In genomic region chr12:123502163-123502562, GRCh38 we compare ENCODE assay signal across 20 cellular contexts. TPM values are rescaled to one million over a fixed set of nuclear protein-coding genes. Genes with fewer than 3 reads are reported as not detected.
A peak's percentile ranks its signal among the peaks of the same experiment; 100 is the strongest.
DNase-seq lines count a peak whose midpoint lies in the region; ATAC-seq and TF ChIP-seq lines count a peak whose summit lies in the region.
"Had no signal": no experiment of that assay in that cellular context is flagged by ENCODE, and none has a peak within 500 bp of the region (broad histone marks: within the 10 kb centered on the region; RNA-seq: fewer than 3 reads in every experiment).

No MANE protein-coding gene starts in this region.

- peak overlapping the region; percentile 96 for H3K27ac ChIP-seq in cingulate gyrus (ENCODE audit: low read depth, low read length)
- H3K27ac ChIP-seq in prostate gland, result no peak overlapping the region

- peak in 9 of 14 donors; percentile 7 to 51 (median 15) for DNase-seq in C1 segment of cervical spinal cord (lab: John Stamatoyannopoulos, UW)
- DNase-seq in inferior parietal cortex (ENCODE audit: extremely low spot score), result peak; percentile 60
- DNase-seq in pons (ENCODE audit: low spot score), result peak; percentile 78
- no peak for DNase-seq in prostate gland (ENCODE audit: low spot score)
- DNase-seq in LoVo (ENCODE audit: low spot score), result no peak
- DNase-seq in UCSD-AML1 (lab: John Stamatoyannopoulos, UW; ENCODE audit: unreplicated experiment), result no peak
- DNase-seq: 8988T; CD4-positive, CD25-positive, alpha-beta regulatory T cell; COR-L47; DMS 273 treated with DMSO at 0.1 percent for 48 hours; DND-41; HFFc6; MV-4-11; NCI-H1930; NCI-H226; NCI-H524; NCI-H82 had no signal

- no peaks in the 10 kb centered on the region for H3K27me3 ChIP-seq in prostate gland (replicated peaks; ENCODE audit: insufficient read depth)

- no peak for TF ChIP-seq POLR2A in prostate gland (IDR thresholded peaks at IDR 0.05)

- WGBS in prostate gland, result 90% methylated on average over 11 of the region's 11 CpGs

- no peak for ATAC-seq in GM21723 (IDR thresholded peaks at IDR 0.05; ENCODE audit: unreplicated experiment)
- ATAC-seq: K562 had no signal

- H3K9me3 ChIP-seq in prostate gland, result no peaks in the 10 kb centered on the region

- TF ChIP-seq CTCF in prostate gland (IDR thresholded peaks at IDR 0.05), result no peak

- intact Hi-C loops in prostate gland (cut with DNase I), result no loop called here

- H3K4me3 ChIP-seq in prostate gland, result no peak overlapping the region
- H3K4me3 ChIP-seq: K562 had no signal

- no peaks in the 10 kb centered on the region for H3K36me3 ChIP-seq in prostate gland

- no peaks in the 10 kb centered on the region for H3K4me1 ChIP-seq in prostate gland (replicated peaks)

RNA-seq across cellular contexts. Expression of gene RILPL1, which starts 31.4 kb away (rescaled TPM):
- 10 to 100 TPM in 1 of 2 donors, 1 to 10 TPM in 1; 8.6 to 25.7 TPM for total RNA-seq in prostate gland

RNA-seq across cellular contexts. Expression of gene SNRNP35, which starts 44.2 kb away (rescaled TPM):
- 10 to 100 TPM; 16.6 to 22.6 TPM for total RNA-seq in prostate gland

Comparison
In these comparisons a context has a peak if more than half of its experiments do, and no peak if none do; other contexts are left out.
1. DNase-seq: peak in C1 segment of cervical spinal cord (9 of 14), inferior parietal cortex (single experiment) and pons (single experiment); none in prostate gland (single experiment), LoVo (single experiment) and UCSD-AML1 (single experiment).